19 cellular contexts compared by ENCODE assay signal in the genomic region with DNA sequence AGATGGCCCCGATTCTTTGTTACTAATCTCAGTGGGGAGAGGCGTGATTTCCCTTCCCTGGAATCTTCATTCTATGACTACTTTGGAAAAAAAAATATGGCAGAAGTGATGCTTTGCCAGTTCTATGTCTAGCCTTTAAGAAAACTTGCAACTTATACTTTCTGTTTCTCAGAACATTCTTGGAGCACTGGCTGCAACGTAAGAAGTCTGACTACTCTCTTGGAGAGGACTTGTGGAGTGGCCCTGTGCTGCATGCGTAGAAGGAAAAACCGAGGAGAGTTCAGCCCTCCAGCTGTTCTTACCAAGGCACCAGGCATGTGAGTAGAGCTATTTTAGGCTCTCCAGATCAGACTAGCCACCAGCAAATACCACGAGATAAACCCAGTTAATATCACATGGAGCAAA.
DNase-seq lines count a peak whose midpoint lies in the region; ATAC-seq and TF ChIP-seq lines count a peak whose summit lies in the region.
"Had no signal": no experiment of that assay in that cellular context is flagged by ENCODE, and none has a peak within 500 bp of the region (broad histone marks: within the 10 kb centered on the region; RNA-seq: fewer than 3 reads in every experiment).

No MANE protein-coding gene starts in this region.

- H2AK5ac ChIP-seq in mesendoderm (ENCODE audit: low read length) = no peak overlapping the region

- H3K4me1 Mint-ChIP-seq in glutamatergic neuron (ENCODE audit: low read depth, unreplicated experiment) = peaks cover under 1% of the 10 kb centered on the region

- H3K9me2 ChIP-seq in PC-3 (replicated peaks; ENCODE audit: low read length) = no peaks in the 10 kb centered on the region
- no peaks in the 10 kb centered on the region for H3K9me2 ChIP-seq in OCI-LY7 (ENCODE audit: insufficient read depth, low read length)

- H4K20me1 ChIP-seq in PC-3 (ENCODE audit: low read length) (no peaks in the 10 kb centered on the region), OCI-LY7 (ENCODE audit: insufficient read depth, low read length) (no peaks in the 10 kb centered on the region)

- H2BK120ac ChIP-seq in mesendoderm (ENCODE audit: low read depth, low read length) = no peak overlapping the region

- no TSS peak for BruUV-seq in PC-3 (replicated peaks; lab: Mats Ljungman, UMichigan)
- BruUV-seq in OCI-LY7 (replicated peaks; lab: Mats Ljungman, UMichigan) = no TSS peak

- no peaks in the 10 kb centered on the region for H3K27me3 ChIP-seq in PC-3 (ENCODE audit: low read length)
- no peaks in the 10 kb centered on the region for H3K27me3 ChIP-seq in mesendoderm (ENCODE audit: insufficient read depth, low read length, poor library complexity)
- H3K27me3 ChIP-seq: hepatocyte, SJSA1 had no signal

- H3K27ac ChIP-seq in PC-3 (ENCODE audit: low read length) (peak overlapping the region; percentile 76), mesendoderm (ENCODE audit: low read depth, low read length) (no peak overlapping the region), OCI-LY7 (ENCODE audit: low read depth, low read length, poor library complexity, severe bottlenecking) (no peak overlapping the region)
- H3K27ac ChIP-seq: GM23248, hepatocyte, SJSA1 had no signal

- no peak overlapping the region for H3K27ac Mint-ChIP-seq in glutamatergic neuron (ENCODE audit: unreplicated experiment)
- H3K27ac Mint-ChIP-seq: activated T-cell treated with anti-CD3 and anti-CD28 coated beads, Interleukin-2, amount 50 U/mL, for 72 hours; naive thymus-derived CD8-positive, alpha-beta T cell; T-helper 2 cell treated with Interferon-gamma antibody and Interleukin-4, amounts not matched to agents 5 μg/mL and 100 μg/mL, for 36 hours had no signal

- POLR2A ChIA-PET in PC-3 (lab: Charles Lee; ENCODE audit: unreplicated experiment) = no interaction called here
- POLR2A ChIA-PET in OCI-LY7 (lab: Charles Lee) = no interaction called here

- no peak overlapping the region for H3K4me3 Mint-ChIP-seq in glutamatergic neuron (ENCODE audit: unreplicated experiment)
- H3K4me3 Mint-ChIP-seq: activated T-cell treated with anti-CD3 and anti-CD28 coated beads, Interleukin-2, amount 50 U/mL, for 72 hours; naive thymus-derived CD8-positive, alpha-beta T cell; T-helper 2 cell treated with Interferon-gamma antibody and Interleukin-4, amounts not matched to agents 5 μg/mL and 100 μg/mL, for 36 hours had no signal

- no CpG with 5 or more reads among the region's 6 CpGs for WGBS in mesendoderm (ENCODE audit: extremely low coverage, insufficient coverage, low lambda C conversion rate)

- H3K27me3 Mint-ChIP-seq in glutamatergic neuron (ENCODE audit: unreplicated experiment) = no peaks in the 10 kb centered on the region

- H4K8ac ChIP-seq in mesendoderm (ENCODE audit: low read depth, low read length) = no peak overlapping the region

- no peaks in the 10 kb centered on the region for H3K36me3 Mint-ChIP-seq in glutamatergic neuron (ENCODE audit: unreplicated experiment)
- H3K36me3 Mint-ChIP-seq: naive thymus-derived CD8-positive, alpha-beta T cell had no signal

- no peak overlapping the region for H3K18ac ChIP-seq in mesendoderm (ENCODE audit: low read length)

- no peak for TF ChIP-seq POLR2A in erythroblast (IDR thresholded peaks at IDR 0.05; ENCODE audit: low read length)

- H3K23ac ChIP-seq in mesendoderm (ENCODE audit: low read length) = no peak overlapping the region

- no peak overlapping the region for H3K4ac ChIP-seq in mesendoderm (ENCODE audit: low read depth, low read length)

- no peak overlapping the region for H2BK5ac ChIP-seq in mesendoderm (ENCODE audit: low read length)

- H3K4me1 ChIP-seq in PC-3 (ENCODE audit: insufficient read depth, low read length) (peaks cover 8% of the 10 kb centered on the region), mesendoderm (ENCODE audit: control insufficient read depth, low read depth, low read length) (no peaks in the 10 kb centered on the region), OCI-LY7 (ENCODE audit: insufficient read depth, low read length, poor library complexity, severe bottlenecking) (no peaks in the 10 kb centered on the region)
- H3K4me1 ChIP-seq: SJSA1 had no signal

- no peak overlapping the region for H2BK15ac ChIP-seq in mesendoderm (replicated peaks; ENCODE audit: low read depth)

- no peak overlapping the region for H3K56ac ChIP-seq in mesendoderm (ENCODE audit: low read length)

- H3F3A ChIP-seq in PC-3 (ENCODE audit: low read length, unreplicated experiment) = no peaks in the 10 kb centered on the region

- intact Hi-C loops in PC-3 (cut with micrococcal nuclease) = no loop called here
- intact Hi-C loops in OCI-LY7 (cut with micrococcal nuclease; ENCODE audit: unreplicated experiment) = no loop called here

- no peaks in the 10 kb centered on the region for H3K79me2 ChIP-seq in PC-3 (ENCODE audit: low read length)
- no peaks in the 10 kb centered on the region for H3K79me2 ChIP-seq in mesendoderm (ENCODE audit: control insufficient read depth, insufficient read depth, low read length)
- no peaks in the 10 kb centered on the region for H3K79me2 ChIP-seq in OCI-LY7 (ENCODE audit: insufficient read depth, low read depth, low read length)
- H3K79me2 ChIP-seq: hepatocyte had no signal

- ATAC-seq in PC-3 (no peak), HG03442 (IDR thresholded peaks at IDR 0.05; ENCODE audit: unreplicated experiment) (no peak)
- ATAC-seq: activated T-cell treated with anti-CD3 and anti-CD28 coated beads, Interleukin-2, amount 50 U/mL, for 72 hours; naive thymus-derived CD8-positive, alpha-beta T cell had no signal

- H3K36me3 ChIP-seq in PC-3 (ENCODE audit: low read depth, low read length) = no peaks in the 10 kb centered on the region
- H3K36me3 ChIP-seq in mesendoderm (ENCODE audit: control insufficient read depth, insufficient read depth, low read length) = no peaks in the 10 kb centered on the region
- no peaks in the 10 kb centered on the region for H3K36me3 ChIP-seq in OCI-LY7 (ENCODE audit: insufficient read depth, low read length)
- H3K36me3 ChIP-seq: SJSA1 had no signal

- H3K9me3 ChIP-seq in PC-3 (ENCODE audit: low read length) (no peaks in the 10 kb centered on the region), OCI-LY7 (ENCODE audit: low read length) (no peaks in the 10 kb centered on the region)
- H3K9me3 ChIP-seq: SJSA1 had no signal

- no peaks in the 10 kb centered on the region for H3K9me3 Mint-ChIP-seq in glutamatergic neuron (ENCODE audit: unreplicated experiment)
- H3K9me3 Mint-ChIP-seq: activated T-cell treated with anti-CD3 and anti-CD28 coated beads, Interleukin-2, amount 50 U/mL, for 72 hours; naive thymus-derived CD8-positive, alpha-beta T cell; T-helper 2 cell treated with Interferon-gamma antibody and Interleukin-4, amounts not matched to agents 5 μg/mL and 100 μg/mL, for 36 hours had no signal

- H3K9ac ChIP-seq in PC-3 (ENCODE audit: low read length) (0 out of 2 replicates have a peak overlapping the region, but pooled peaks have one; percentile 36), mesendoderm (ENCODE audit: low read length) (no peak overlapping the region)
- H3K9ac ChIP-seq: GM23248 had no signal

- H3K4me2 ChIP-seq in PC-3 (ENCODE audit: low read length) (peak overlapping the region; percentile 2; the same call in 1 of the 2 replicates), mesendoderm (ENCODE audit: low read length) (no peak overlapping the region), OCI-LY7 (ENCODE audit: low read length) (no peak overlapping the region)
- H3K4me2 ChIP-seq: hepatocyte had no signal

- CTCF ChIA-PET in PC-3 (lab: Charles Lee) (no interaction called here), OCI-LY7 (lab: Charles Lee; ENCODE audit: unreplicated experiment) (no interaction called here)

- no peak overlapping the region for H4K5ac ChIP-seq in mesendoderm (ENCODE audit: low read length)

- no peaks in the 10 kb centered on the region for H3K79me1 ChIP-seq in mesendoderm (ENCODE audit: low read length)

- TF ChIP-seq CTCF in PC-3 (conservative IDR thresholded peaks at IDR 0.05; ENCODE audit: low read depth, low read length) = no peak
- TF ChIP-seq CTCF in glutamatergic neuron (IDR thresholded peaks at IDR 0.05; ENCODE audit: partially characterized antibody, unreplicated experiment) = no peak
- no peak for TF ChIP-seq CTCF in OCI-LY7 (conservative IDR thresholded peaks at IDR 0.05; ENCODE audit: low read length)

- DNase-seq in PC-3 = no peak
- peak; percentile 10 to 44 for DNase-seq in erythroblast (lab: John Stamatoyannopoulos, UW)
- peak; percentile 26 for DNase-seq in mesendoderm
- DNase-seq in smooth muscle cell of the brain vasculature (ENCODE audit: low read depth, low spot score) = peak; percentile 13
- DNase-seq in glutamatergic neuron = no peak
- no peak for DNase-seq in OCI-LY7 (ENCODE audit: low spot score)
- DNase-seq: activated naive CD4-positive, alpha-beta T cell treated with anti-CD3 and anti-CD28 coated beads, Interleukin-2, amount 50 U/mL, for 16 hours; activated T-cell treated with anti-CD3 and anti-CD28 coated beads, Interleukin-2, amount 50 U/mL, for 72 hours; aorta; cerebellar nuclear complex; effector memory CD4-positive, alpha-beta T cell; GM23248; naive thymus-derived CD8-positive, alpha-beta T cell; NCI-H1417 treated with DMSO at 0.1 percent for 48 hours; NCI-H526 treated with DMSO at 0.1 percent for 48 hours had no signal

- H3K4me3 ChIP-seq in PC-3 (ENCODE audit: low read length) (no peak overlapping the region), mesendoderm (ENCODE audit: low read length) (no peak overlapping the region), OCI-LY7 (ENCODE audit: low read depth, low read length, poor library complexity, severe bottlenecking) (no peak overlapping the region)
- H3K4me3 ChIP-seq: GM23248, hepatocyte, SJSA1 had no signal

- H2AFZ ChIP-seq in PC-3 (ENCODE audit: low read length) (no peak overlapping the region), OCI-LY7 (ENCODE audit: low read length) (no peak overlapping the region)
- H2AFZ ChIP-seq: GM23248, hepatocyte had no signal

Comparison
In these comparisons a context has a peak if more than half of its experiments do, and no peak if none do; other contexts are left out.
1. DNase-seq: peak in erythroblast (2 of 2), mesendoderm (single experiment) and smooth muscle cell of the brain vasculature (single experiment); none in PC-3 (single experiment), glutamatergic neuron (single experiment) and OCI-LY7 (single experiment).